8 cellular contexts compared by ENCODE assay signal in the genomic region with DNA sequence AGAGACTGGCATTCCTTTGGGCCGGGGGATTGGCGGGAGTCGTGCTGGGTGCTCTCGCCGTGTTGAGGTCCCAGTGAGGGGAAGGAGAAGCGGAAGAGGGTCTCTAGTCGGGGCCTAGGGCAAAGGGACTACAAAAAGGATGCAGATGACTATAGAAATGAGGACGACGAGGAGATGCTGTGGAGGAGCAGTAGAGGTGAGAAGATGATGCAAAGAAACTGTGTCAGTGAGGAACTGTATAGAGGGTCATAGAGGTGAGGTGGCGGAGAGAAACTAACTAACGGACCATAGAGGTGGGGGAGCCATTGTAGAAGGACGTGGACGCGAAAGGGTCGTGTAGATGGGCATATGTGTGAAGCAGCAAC. TPM values are rescaled to one million over a fixed set of nuclear protein-coding genes. Genes with fewer than 3 reads are reported as not detected.
DNase-seq lines count a peak whose midpoint lies in the region; ATAC-seq and TF ChIP-seq lines count a peak whose summit lies in the region.

No MANE protein-coding gene starts in this region.

- peaks cover 20% of the 10 kb centered on the region for H3K4me1 Mint-ChIP-seq in endothelial cell (ENCODE audit: unreplicated experiment)

- H3K9ac ChIP-seq in parathyroid adenoma: peak overlapping the region; percentile 68

- TF ChIP-seq CTCF in GM06990 (IDR thresholded peaks at IDR 0.05; ENCODE audit: insufficient read depth, low read length, poor library complexity, severe bottlenecking) (no peak), NB4 (IDR thresholded peaks at IDR 0.05; ENCODE audit: low read depth, low read length) (no peak), endothelial cell (IDR thresholded peaks at IDR 0.05; ENCODE audit: unreplicated experiment) (no peak), parathyroid adenoma (IDR thresholded peaks at IDR 0.05) (no peak)

- H3K4me2 ChIP-seq in parathyroid adenoma (ENCODE audit: low read length): peak overlapping the region; percentile 93

- peak overlapping the region; percentile 100 for H3K4me3 Mint-ChIP-seq in endothelial cell (ENCODE audit: unreplicated experiment)

- H3K9me3 ChIP-seq in parathyroid adenoma (ENCODE audit: control insufficient read depth, low read length): no peaks in the 10 kb centered on the region

- H3K27me3 Mint-ChIP-seq in endothelial cell (ENCODE audit: unreplicated experiment): peaks cover 15% of the 10 kb centered on the region

- H3K27ac Mint-ChIP-seq in endothelial cell (ENCODE audit: unreplicated experiment): peak overlapping the region; percentile 76

- H3K9me3 Mint-ChIP-seq in endothelial cell (ENCODE audit: unreplicated experiment): no peaks in the 10 kb centered on the region

- H3K4me3 ChIP-seq in GM06990 (replicated peaks; ENCODE audit: low read depth, low read length) (peak overlapping the region; percentile 98), NB4 (ENCODE audit: low read depth, low read length) (peak overlapping the region; percentile 100), parathyroid adenoma (ENCODE audit: low read depth, low read length) (peak overlapping the region; percentile 94)

- ATAC-seq in HG02642 (IDR thresholded peaks at IDR 0.05; ENCODE audit: poor library complexity, unreplicated experiment): no peak

- peaks cover 20% of the 10 kb centered on the region for H3K79me2 ChIP-seq in parathyroid adenoma

- peak overlapping the region; percentile 81 for H3K27ac ChIP-seq in parathyroid adenoma

- H3K36me3 Mint-ChIP-seq in endothelial cell (ENCODE audit: low read depth, unreplicated experiment): peaks cover 21% of the 10 kb centered on the region

- H3K27me3 ChIP-seq in GM06990 (replicated peaks; ENCODE audit: control insufficient read depth, insufficient read depth, low read length) (no peaks in the 10 kb centered on the region), parathyroid adenoma (ENCODE audit: control insufficient read depth, insufficient read depth, low read length) (no peaks in the 10 kb centered on the region)

- H3K36me3 ChIP-seq in GM06990 (ENCODE audit: control insufficient read depth, insufficient read depth, low read length) (peaks cover 17% of the 10 kb centered on the region), parathyroid adenoma (ENCODE audit: control insufficient read depth, insufficient read depth, low read length) (no peaks in the 10 kb centered on the region)

- no peak for TF ChIP-seq POLR2A in NB4 (IDR thresholded peaks at IDR 0.05; ENCODE audit: extremely low read depth, insufficient read length)

- H3K4me1 ChIP-seq in parathyroid adenoma: peaks cover 6% of the 10 kb centered on the region

- peak overlapping the region; percentile 97 for H2AFZ ChIP-seq in parathyroid adenoma

- DNase-seq in GM06990 (ENCODE audit: extremely low read depth, insufficient read length) (no peak), NB4 (ENCODE audit: low read depth) (no peak), endothelial cell (ENCODE audit: low spot score) (no peak), NCI-H146 treated with DMSO at 0.1 percent for 48 hours (lab: John Stamatoyannopoulos, UW; ENCODE audit: unreplicated experiment) (no peak), NCI-H774 (lab: John Stamatoyannopoulos, UW) (no peak), amniotic stem cell (lab: John Stamatoyannopoulos, UW) (no peak)

RNA-seq across cellular contexts. Expression of gene TWNK, which starts 0.3 kb away (rescaled TPM):
- 10.5 TPM for total RNA-seq in endothelial cell (ENCODE audit: unreplicated experiment)

RNA-seq across cellular contexts. Expression of gene MRPL43, which starts 0.4 kb away (rescaled TPM):
- 51.8 TPM for total RNA-seq in endothelial cell (ENCODE audit: unreplicated experiment)

RNA-seq across cellular contexts. Expression of gene LZTS2, which starts 11.9 kb away (rescaled TPM):
- 52.2 TPM for total RNA-seq in endothelial cell (ENCODE audit: unreplicated experiment)

RNA-seq across cellular contexts. Expression of gene SEMA4G, which starts 18.4 kb away (rescaled TPM):
- total RNA-seq in endothelial cell (ENCODE audit: unreplicated experiment): 8.0 TPM

RNA-seq across cellular contexts. Expression of gene PDZD7, which starts 43.3 kb away (rescaled TPM):
- total RNA-seq in endothelial cell (ENCODE audit: unreplicated experiment): 0.54 TPM
